In genomic region chr11:45005106-45005505, GRCh38 we compare ENCODE assay signal across 8 cellular contexts.
"Had no signal": no experiment of that assay in that cellular context is flagged by ENCODE, and none has a peak within 500 bp of the region (broad histone marks: within the 10 kb centered on the region; RNA-seq: fewer than 3 reads in every experiment).

No MANE protein-coding gene starts in this region.

- FAIRE-seq: H54, HTR-8/SVneo, K562 had no signal

- DNase-seq: H9, HCEC 1CT, IMR-90, KG1 had no signal

- ATAC-seq: GM23338, K562 had no signal
